Comparison of ENCODE assay signal across 11 cellular contexts in the genomic region with DNA sequence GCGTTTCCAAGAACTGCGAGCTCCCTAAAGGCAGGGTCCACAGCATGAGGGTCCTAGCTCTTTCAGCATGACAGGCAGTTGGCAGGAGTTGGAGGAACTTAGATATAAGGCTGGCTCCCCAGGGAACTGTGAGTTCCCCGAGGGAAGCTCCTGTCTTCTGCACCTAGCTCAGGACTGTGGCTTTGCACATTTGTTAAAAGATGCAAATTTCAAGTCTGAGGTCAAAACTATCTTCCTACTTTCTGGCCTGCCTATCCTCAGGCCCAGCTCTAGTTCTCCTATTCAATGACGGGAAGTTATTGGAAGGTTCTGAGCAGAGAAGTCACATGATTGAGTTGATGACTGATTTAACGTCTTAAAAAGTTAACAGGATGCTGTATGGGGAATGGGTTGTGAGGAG. TPM values are rescaled to one million over a fixed set of nuclear protein-coding genes. Genes with fewer than 3 reads are reported as not detected.
A peak's percentile ranks its signal among the peaks of the same experiment; 100 is the strongest.
DNase-seq lines count a peak whose midpoint lies in the region; ATAC-seq and TF ChIP-seq lines count a peak whose summit lies in the region.
"Had no signal": no experiment of that assay in that cellular context is flagged by ENCODE, and none has a peak within 500 bp of the region (broad histone marks: within the 10 kb centered on the region; RNA-seq: fewer than 3 reads in every experiment).

No MANE protein-coding gene starts in this region.

- H3K9me3 ChIP-seq in right atrium auricular region, result no peaks in the 10 kb centered on the region
- H3K9me3 ChIP-seq: right lobe of liver had no signal

- no peak overlapping the region for H3K4me3 ChIP-seq in right atrium auricular region
- H3K4me3 ChIP-seq: lung, right lobe of liver had no signal

- ATAC-seq in left cardiac atrium (no peak), HG03432 (IDR thresholded peaks at IDR 0.05; ENCODE audit: unreplicated experiment) (peak; percentile 64), HG03469 (IDR thresholded peaks at IDR 0.05; ENCODE audit: unreplicated experiment) (no peak)
- ATAC-seq: right lobe of liver had no signal

- H3K27ac ChIP-seq in right atrium auricular region (peak overlapping the region; percentile 89 to 91), caudate nucleus (ENCODE audit: low read depth, low read length) (peak overlapping the region; percentile 14)

- peaks cover 6% of the 10 kb centered on the region for H3K36me3 ChIP-seq in right atrium auricular region
- H3K36me3 ChIP-seq: right lobe of liver had no signal

- intact Hi-C loops in left cardiac atrium (cut with DNase I), result no loop called here

- peaks cover 0 to 32% of the 10 kb centered on the region in 2 donors for H3K4me1 ChIP-seq in right atrium auricular region

- H3K27me3 ChIP-seq in right atrium auricular region, result no peaks in the 10 kb centered on the region
- H3K27me3 ChIP-seq: right lobe of liver had no signal

- DNase-seq in right atrium auricular region (ENCODE audit: low spot score), result no peak
- no peak for DNase-seq in left cardiac atrium
- DNase-seq in caudate nucleus (lab: John Stamatoyannopoulos, UW), result no peak
- DNase-seq in KG1 (lab: John Stamatoyannopoulos, UW), result no peak
- no peak for DNase-seq in SW480 (ENCODE audit: low spot score)
- DNase-seq in NCI-H69 (lab: John Stamatoyannopoulos, UW), result no peak
- DNase-seq: NCI-H446, right lobe of liver had no signal

- TF ChIP-seq CTCF in right atrium auricular region (IDR thresholded peaks at IDR 0.05), result no peak

RNA-seq across cellular contexts. Expression of a gene that starts 11.7 kb away (rescaled TPM):
- total RNA-seq in right atrium auricular region (1 to 10 TPM in 1 of 2 donors, under 1 TPM in 1; 0.37 to 1.1 TPM), left cardiac atrium (1 to 10 TPM; 1.1 to 2.2 TPM)

RNA-seq across cellular contexts. Expression of a gene that starts 37.9 kb away (rescaled TPM):
- total RNA-seq in right atrium auricular region (10 to 100 TPM in 1 of 2 donors, 1 to 10 TPM in 1; 8.2 to 13.2 TPM), left cardiac atrium (10 to 100 TPM; 21.6 to 30.2 TPM)
